In genomic region chr9:134413890-134414731, GRCh38 we compare ENCODE assay signal across 8 cellular contexts.
DNase-seq lines count a peak whose midpoint lies in the region; ATAC-seq, FAIRE-seq and TF ChIP-seq lines count a peak whose summit lies in the region.

No MANE protein-coding gene starts in this region.

- peak; percentile 97 for ATAC-seq in PC-3
- ATAC-seq in gastrocnemius medialis = peak; percentile 43 to 48

- FAIRE-seq in H54 (lab: Jason Lieb, UNC) = peak; percentile 88

- CTCF ChIA-PET in PC-3 (lab: Charles Lee) = no interaction called here

- no peaks in the 10 kb centered on the region for H3K36me3 ChIP-seq in PC-3 (ENCODE audit: low read depth, low read length)
- H3K36me3 ChIP-seq in gastrocnemius medialis = peaks cover 0 to 8% of the 10 kb centered on the region in 2 donors

- in situ Hi-C loops in gastrocnemius medialis (cut with MboI; ENCODE audit: low sequenced_read_pairs in 4 of 4) = no loop called here

- H2AFZ ChIP-seq in PC-3 (ENCODE audit: low read length) = no peak overlapping the region

- no peaks in the 10 kb centered on the region for H3K9me2 ChIP-seq in PC-3 (replicated peaks; ENCODE audit: low read length)

- POLR2A ChIA-PET in PC-3 (lab: Charles Lee; ENCODE audit: unreplicated experiment) = no interaction called here

- H3K4me3 ChIP-seq in PC-3 (ENCODE audit: low read length) = no peak overlapping the region
- no peak overlapping the region for H3K4me3 ChIP-seq in fibroblast of the aortic adventitia (ENCODE audit: low read depth, low read length)
- peak overlapping the region in 2 of 4 donors; percentile 19 to 23 for H3K4me3 ChIP-seq in gastrocnemius medialis

- H3K27ac ChIP-seq in PC-3 (ENCODE audit: low read length) (peak overlapping the region; percentile 20; the same call in 1 of the 2 replicates), gastrocnemius medialis (peak overlapping the region; percentile 90 to 98 (median 98))

- no peaks in the 10 kb centered on the region for H3K9me3 ChIP-seq in PC-3 (ENCODE audit: low read length)
- H3K9me3 ChIP-seq in gastrocnemius medialis = no peaks in the 10 kb centered on the region

- TF ChIP-seq CTCF in PC-3 (conservative IDR thresholded peaks at IDR 0.05; ENCODE audit: low read depth, low read length) (no peak), fibroblast of the aortic adventitia (IDR thresholded peaks at IDR 0.05; ENCODE audit: insufficient read depth, low read length) (no peak), gastrocnemius medialis (IDR thresholded peaks at IDR 0.05 in 4 of 5, conservative IDR thresholded peaks at IDR 0.05 in 1 of 5) (no peak)

- peaks cover 20% of the 10 kb centered on the region for H3K4me1 ChIP-seq in PC-3 (ENCODE audit: insufficient read depth, low read length)
- peaks cover 81 to 87% of the 10 kb centered on the region in 2 donors for H3K4me1 ChIP-seq in gastrocnemius medialis

- no peaks in the 10 kb centered on the region for H3K27me3 ChIP-seq in PC-3 (ENCODE audit: low read length)
- no peaks in the 10 kb centered on the region for H3K27me3 ChIP-seq in gastrocnemius medialis

- peak; percentile 99 for DNase-seq in H54 (ENCODE audit: insufficient read length, low spot score)
- peak; percentile 88 for DNase-seq in PC-3
- DNase-seq in fibroblast of the aortic adventitia (ENCODE audit: low read depth) = peak; percentile 79
- peak; percentile 86 to 94 for DNase-seq in gastrocnemius medialis
- DNase-seq in iPS-NIHi11 (ENCODE audit: low spot score) = no peak
- no peak for DNase-seq in germinal center (ENCODE audit: low spot score)
- DNase-seq in NCI-H524 (lab: John Stamatoyannopoulos, UW) = no peak
- DNase-seq in stimulated activated CD4-positive, alpha-beta T cell treated with anti-CD3 and anti-CD28 coated beads, Interleukin-1b, Interleukin-23, amount 100 ng/mL, for 48 hours = no peak

- peaks cover 6% of the 10 kb centered on the region; the same call in 1 of the 2 replicates for H4K20me1 ChIP-seq in PC-3 (ENCODE audit: low read length)

- intact Hi-C loops in PC-3 (cut with micrococcal nuclease) (loop anchor here (10.0 kb wide), 1 partner anchor 89 kb away; the partner anchor contains the start of gene RXRA), gastrocnemius medialis (cut with DNase I; ENCODE audit: low total_unique reads) (loop anchor here (5.0 kb wide), 1 partner anchor 1538 kb away; no protein-coding TSS in a partner anchor)

- no TSS peak for BruUV-seq in PC-3 (replicated peaks; lab: Mats Ljungman, UMichigan)

- no peak overlapping the region for H3K9ac ChIP-seq in PC-3 (ENCODE audit: low read length)

- no peaks in the 10 kb centered on the region for H3K79me2 ChIP-seq in PC-3 (ENCODE audit: low read length)

- no peaks in the 10 kb centered on the region for H3F3A ChIP-seq in PC-3 (ENCODE audit: low read length, unreplicated experiment)

- H3K4me2 ChIP-seq in PC-3 (ENCODE audit: low read length) = peak overlapping the region; percentile 71

- TF ChIP-seq POLR2A in H54 (IDR thresholded peaks at IDR 0.05; ENCODE audit: low read depth, low read length) (no peak), gastrocnemius medialis (IDR thresholded peaks at IDR 0.05) (peak in 1 of 2 donors; percentile 92)

Comparison
In these comparisons a context has a peak if more than half of its experiments do, and no peak if none do; other contexts are left out.
1. DNase-seq: peak in H54 (single experiment), PC-3 (single experiment), fibroblast of the aortic adventitia (single experiment) and gastrocnemius medialis (2 of 2); none in iPS-NIHi11 (single experiment), germinal center (single experiment), NCI-H524 (0 of 2) and stimulated activated CD4-positive, alpha-beta T cell treated with anti-CD3 and anti-CD28 coated beads, Interleukin-1b, Interleukin-23, amount 100 ng/mL, for 48 hours (single experiment).